14 cellular contexts compared by ENCODE assay signal in the genomic region with DNA sequence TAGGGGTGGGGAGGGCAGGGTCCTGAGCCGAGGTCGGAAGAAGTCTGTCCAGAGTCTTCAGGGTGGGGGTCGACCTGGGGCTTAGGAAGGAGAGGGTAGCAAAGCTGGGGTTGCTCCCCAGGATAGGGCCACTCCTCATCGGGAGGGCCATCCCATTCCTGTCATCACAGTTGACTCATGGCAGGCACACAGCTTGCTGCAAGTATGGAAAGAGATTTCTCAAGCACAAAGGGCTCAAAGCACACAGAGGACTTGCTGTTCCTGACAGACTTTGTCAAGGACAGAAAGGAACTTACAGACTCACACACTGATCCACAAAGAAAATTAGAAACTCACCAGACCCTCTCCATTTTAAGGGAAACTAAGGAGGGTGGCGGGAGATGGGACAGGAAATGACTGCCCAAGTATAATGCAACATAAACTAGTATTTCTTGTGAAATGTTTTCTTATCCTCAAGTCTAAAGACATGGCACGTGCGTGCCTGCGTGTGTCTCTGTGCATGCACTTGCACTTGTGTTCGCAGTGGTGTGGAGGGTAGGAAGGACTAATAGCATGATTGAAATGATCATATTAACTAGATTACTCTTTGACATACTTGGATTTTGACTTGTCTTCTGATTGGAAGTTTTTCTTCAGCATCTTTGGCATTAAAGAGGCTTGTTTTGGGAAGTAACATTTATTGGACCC. TPM values are rescaled to one million over a fixed set of nuclear protein-coding genes. Genes with fewer than 3 reads are reported as not detected.
DNase-seq lines count a peak whose midpoint lies in the region; ATAC-seq, FAIRE-seq and TF ChIP-seq lines count a peak whose summit lies in the region.
"Had no signal": no experiment of that assay in that cellular context is flagged by ENCODE, and none has a peak within 500 bp of the region (broad histone marks: within the 10 kb centered on the region; RNA-seq: fewer than 3 reads in every experiment).

No MANE protein-coding gene starts in this region.

- H4K5ac ChIP-seq in IMR-90 (ENCODE audit: low read depth, low read length), result no peak overlapping the region

- peaks cover 3% of the 10 kb centered on the region; the same call in 1 of the 2 replicates for H3K27me3 ChIP-seq in IMR-90 (ENCODE audit: control insufficient read depth, insufficient read depth, low read length)
- H3K27me3 ChIP-seq: BLaER1 treated with 17β-estradiol and CSF1 and Interleukin-3, amounts not matched to agents 10 nM and 100 nM; dorsolateral prefrontal cortex; thyroid gland had no signal

- peaks cover 19% of the 10 kb centered on the region for H4K20me1 ChIP-seq in IMR-90 (ENCODE audit: insufficient read depth, low read length)

- no peak overlapping the region for H3K56ac ChIP-seq in IMR-90 (ENCODE audit: extremely low read depth, insufficient read depth, low read length)

- H3K4me3 Mint-ChIP-seq in dendritic cell treated with granulocyte-macrophage colony-stimulating factor and Interleukin-4, amounts not matched to agents 40 ng/mL and 50 ng/mL, for 4 days, result no peak overlapping the region
- H3K4me3 Mint-ChIP-seq: neural crest cell had no signal

- 72% methylated on average over 9 of the region's 9 CpGs for WGBS in A549 (ENCODE audit: missing lambda C conversion rate)
- no CpG with 5 or more reads among the region's 9 CpGs for WGBS in IMR-90 (ENCODE audit: extremely low coverage in 2 of 2, insufficient read length in 1 of 2), 2 experiments

- dilution Hi-C loops in IMR-90 (cut with HindIII; ENCODE audit: low sequenced_read_pairs, unreplicated experiment), result no loop called here

- peaks cover 8% of the 10 kb centered on the region; the same call in 1 of the 2 replicates for H3K9me1 ChIP-seq in IMR-90 (ENCODE audit: insufficient read depth, low read length)

- no peak overlapping the region for H3K18ac ChIP-seq in IMR-90 (ENCODE audit: low read depth, low read length)

- H3K27me3 Mint-ChIP-seq in dendritic cell treated with granulocyte-macrophage colony-stimulating factor and Interleukin-4, amounts not matched to agents 40 ng/mL and 50 ng/mL, for 4 days, result peaks cover 6% of the 10 kb centered on the region

- FAIRE-seq in A549 (lab: Jason Lieb, UNC), result no peak

- no peak overlapping the region for H2BK5ac ChIP-seq in IMR-90 (ENCODE audit: low read depth, low read length, poor library complexity, severe bottlenecking)

- H3K9me3 ChIP-seq in A549 (no peaks in the 10 kb centered on the region), IMR-90 (ENCODE audit: control insufficient read depth, insufficient read depth, low read length) (no peaks in the 10 kb centered on the region)
- H3K9me3 ChIP-seq: BLaER1 treated with 17β-estradiol and CSF1 and Interleukin-3, amounts not matched to agents 10 nM and 100 nM; thyroid gland had no signal

- no peak overlapping the region for H2BK120ac ChIP-seq in IMR-90 (ENCODE audit: low read depth, low read length)

- peaks cover 34% of the 10 kb centered on the region for H3K36me3 ChIP-seq in IMR-90 (ENCODE audit: control insufficient read depth, insufficient read depth, low read length)

- H3K36me3 Mint-ChIP-seq in dendritic cell treated with granulocyte-macrophage colony-stimulating factor and Interleukin-4, amounts not matched to agents 40 ng/mL and 50 ng/mL, for 4 days (ENCODE audit: low read depth), result peaks cover 45% of the 10 kb centered on the region

- H3K4me2 ChIP-seq in A549 (no peak overlapping the region), IMR-90 (ENCODE audit: low read depth, low read length) (no peak overlapping the region)

- H3K9me3 Mint-ChIP-seq in dendritic cell treated with granulocyte-macrophage colony-stimulating factor and Interleukin-4, amounts not matched to agents 40 ng/mL and 50 ng/mL, for 4 days, result no peaks in the 10 kb centered on the region
- H3K9me3 Mint-ChIP-seq: neural crest cell had no signal

- in situ Hi-C loops in IMR-90 (cut with MboI; ENCODE audit: low sequenced_read_pairs), result no loop called here

- TF ChIP-seq POLR2A in A549 (IDR thresholded peaks at IDR 0.05; ENCODE audit: low read length) (no peak), IMR-90 (IDR thresholded peaks at IDR 0.05; ENCODE audit: low read depth, low read length) (no peak)

- peaks cover 3 to 8% of the 10 kb centered on the region in 2 experiments; a peak in 2 of 4 replicates for H3K79me1 ChIP-seq in IMR-90 (ENCODE audit: low read depth in 1 of 2, low read length in 2 of 2)

- H3K4me3 ChIP-seq in A549, result no peak overlapping the region
- no peak overlapping the region for H3K4me3 ChIP-seq in IMR-90 (ENCODE audit: insufficient read depth, low read depth, low read length)
- H3K4me3 ChIP-seq: BLaER1 treated with 17β-estradiol and CSF1 and Interleukin-3, amounts not matched to agents 10 nM and 100 nM; dorsolateral prefrontal cortex; thyroid gland had no signal

- H2BK15ac ChIP-seq in IMR-90 (ENCODE audit: low read depth, low read length), result no peak overlapping the region

- TF ChIP-seq CTCF in A549 (IDR thresholded peaks at IDR 0.05) (no peak), IMR-90 (conservative IDR thresholded peaks at IDR 0.05; ENCODE audit: low read depth, low read length) (no peak)

- no peak overlapping the region for H3K9ac ChIP-seq in IMR-90 (ENCODE audit: low read depth, low read length)

- H2AK5ac ChIP-seq in IMR-90 (ENCODE audit: low read depth, low read length), result peak overlapping the region; percentile 4; the same call in 1 of the 2 replicates

- H3K27ac Mint-ChIP-seq in dendritic cell treated with granulocyte-macrophage colony-stimulating factor and Interleukin-4, amounts not matched to agents 40 ng/mL and 50 ng/mL, for 4 days, result peak overlapping the region; percentile 3

- no peak overlapping the region for H4K91ac ChIP-seq in IMR-90 (ENCODE audit: insufficient read depth, low read depth, low read length)

- H3K14ac ChIP-seq in IMR-90 (replicated peaks; ENCODE audit: low read depth, low read length), result no peak overlapping the region

- BruUV-seq in IMR-90 (replicated peaks; lab: Mats Ljungman, UMichigan), result no TSS peak

- no peak overlapping the region for H2AFZ ChIP-seq in IMR-90 (replicated peaks; ENCODE audit: low read length, poor library complexity)

- H3K23ac ChIP-seq in IMR-90 (ENCODE audit: low read depth, low read length), result no peak overlapping the region

- TF ChIP-seq RAD21 in A549 (conservative IDR thresholded peaks at IDR 0.05 in 1 of 2, IDR thresholded peaks at IDR 0.05 in 1 of 2), result no peak
- no peak for TF ChIP-seq RAD21 in IMR-90 (IDR thresholded peaks at IDR 0.05; ENCODE audit: low read length)

- no peaks in the 10 kb centered on the region for H3K4me1 ChIP-seq in A549
- H3K4me1 ChIP-seq in IMR-90 (ENCODE audit: control insufficient read depth, insufficient read depth, low read length), result peaks cover 4% of the 10 kb centered on the region; the same call in 1 of the 2 replicates

- DNase-seq in A549 (ENCODE audit: low read depth in 1 of 2, low spot score in 1 of 2) (peak in 1 of 2 experiments; percentile 36), IMR-90 (peak; percentile 29), mesenteric fat pad (ENCODE audit: low spot score) (peak; percentile 49), iPS-NIHi7 (ENCODE audit: extremely low spot score) (no peak), kidney tubule cell (ENCODE audit: low spot score) (no peak), SHP77 treated with DMSO at 0.1 percent for 48 hours (lab: John Stamatoyannopoulos, UW) (no peak)
- DNase-seq: dorsolateral prefrontal cortex, NCI-H1436 treated with DMSO at 0.1 percent for 48 hours, thyroid gland had no signal

- peak overlapping the region in 1 of 2 experiments; percentile 2; a peak in 1 of 6 replicates for H3K27ac ChIP-seq in A549
- no peak overlapping the region for H3K27ac ChIP-seq in IMR-90 (ENCODE audit: insufficient read depth, low read length)
- H3K27ac ChIP-seq: HL-60, thyroid gland had no signal

- ATAC-seq in A549 (peak; percentile 22 to 27; a peak in 2 of 6 replicates), IMR-90 (ENCODE audit: low read depth) (peak; percentile 43; the same call in 1 of the 2 replicates), GM18861 (IDR thresholded peaks at IDR 0.05; ENCODE audit: unreplicated experiment) (no peak)

- no peak overlapping the region for H4K8ac ChIP-seq in IMR-90 (ENCODE audit: low read depth in 2 of 2, low read length in 2 of 2)

- CTCF ChIA-PET in A549 (lab: Yijun Ruan, JAX) (interaction anchor here (0.7 to 20.4 kb wide), 10 partner anchors 7 to 151 kb away, joined by 3 to 372 read pairs (median 46); a partner anchor contains a TSS), IMR-90 (lab: Yijun Ruan, JAX) (interaction anchor here (0.6 kb wide), 1 partner anchor 89 kb away, joined by 5 read pairs; no protein-coding TSS in a partner anchor)

- no peak for TF ChIP-seq EP300 in A549 (IDR thresholded peaks at IDR 0.05)

- POLR2A ChIA-PET in A549 (lab: Yijun Ruan, JAX) (no interaction called here), IMR-90 (lab: Charles Lee; ENCODE audit: unreplicated experiment) (interaction anchor here (0.6 kb wide), 1 partner anchor 113 kb away, joined by 3 read pairs; no protein-coding TSS in a partner anchor)

- intact Hi-C loops in IMR-90 (cut with micrococcal nuclease), result no loop called here
- intact Hi-C loops in dendritic cell treated with granulocyte-macrophage colony-stimulating factor and Interleukin-4, amounts not matched to agents 40 ng/mL and 50 ng/mL, for 4 days (cut with micrococcal nuclease), result loop anchor here (10.0 kb wide), 1 partner anchor 148 kb away; a partner anchor contains a TSS

- H3K4me1 Mint-ChIP-seq in dendritic cell treated with granulocyte-macrophage colony-stimulating factor and Interleukin-4, amounts not matched to agents 40 ng/mL and 50 ng/mL, for 4 days (ENCODE audit: low read depth), result peaks cover 25% of the 10 kb centered on the region
- H3K4me1 Mint-ChIP-seq: neural crest cell had no signal

- no peak overlapping the region for H2BK20ac ChIP-seq in IMR-90 (ENCODE audit: low read depth, low read length)

- no peak overlapping the region for H3K4ac ChIP-seq in IMR-90 (ENCODE audit: low read depth, low read length)

- H2AK9ac ChIP-seq in IMR-90 (replicated peaks; ENCODE audit: low read depth, low read length, poor library complexity), result peak overlapping the region; percentile 3

RNA-seq across cellular contexts. Expression of a gene that starts 2.4 kb away (rescaled TPM):
- 2.7 and 3.0 TPM in 2 replicates for polyA plus RNA-seq in A549 (2011; rRNA removed)
- 1.7 and 2.1 TPM in 2 replicates for polyA plus RNA-seq in A549 (2012; cell fraction: cytosol; rRNA removed)
- polyA plus RNA-seq in A549 (2012; cell fraction: nucleus; rRNA removed), result 7.0 and 9.8 TPM in 2 replicates
- polyA plus RNA-seq in A549 (2017; fragmentation: RNase III; extraction: RNeasy Plus Mini Kit Qiagen cat#74134 plus additional on column Dnase treatment), result 1.7 to 1.9 TPM (median 1.8 TPM) in 3 replicates
- polyA minus RNA-seq in A549 (2011; rRNA and poly(A)+ RNA removed), result 4.1 and 4.9 TPM in 2 replicates
- 0.28 and 0.36 TPM in 2 replicates for total RNA-seq in IMR-90 (2012; rRNA removed)
- polyA plus RNA-seq in IMR-90 (2012; rRNA removed), result 0.34 and 0.41 TPM in 2 replicates
- polyA plus RNA-seq in IMR-90 (2012; cell fraction: cytosol; rRNA removed), result 0.24 and 0.25 TPM in 2 replicates
- polyA plus RNA-seq in IMR-90 (2012; cell fraction: nucleus; rRNA removed; ENCODE audit: low replicate concordance), result 2.1 and 2.2 TPM in 2 replicates
- 10.5 TPM for total RNA-seq in mesenteric fat pad

RNA-seq across cellular contexts. Expression of a gene that starts 4.3 kb away (rescaled TPM):
- polyA plus RNA-seq in A549 (2011; rRNA removed), result 1.4 and 1.6 TPM in 2 replicates
- 0.81 and 1.1 TPM in 2 replicates for polyA plus RNA-seq in A549 (2012; cell fraction: cytosol; rRNA removed)
- polyA plus RNA-seq in A549 (2012; cell fraction: nucleus; rRNA removed), result 7.0 and 9.5 TPM in 2 replicates
- polyA plus RNA-seq in A549 (2017; fragmentation: RNase III; extraction: RNeasy Plus Mini Kit Qiagen cat#74134 plus additional on column Dnase treatment), result 0.79 to 1.1 TPM (median 0.97 TPM) in 3 replicates
- polyA minus RNA-seq in A549 (2011; rRNA and poly(A)+ RNA removed), result 0.66 and 0.73 TPM in 2 replicates
- under 0.01 TPM in 1 of 2 replicates, not detected in the other for total RNA-seq in IMR-90 (2012; rRNA removed)
- 0.10 and 0.17 TPM in 2 replicates for polyA plus RNA-seq in IMR-90 (2012; rRNA removed)
- 0.01 and 0.05 TPM in 2 replicates for polyA plus RNA-seq in IMR-90 (2012; cell fraction: cytosol; rRNA removed)
- polyA plus RNA-seq in IMR-90 (2012; cell fraction: nucleus; rRNA removed; ENCODE audit: low replicate concordance), result 0.94 and 1.0 TPM in 2 replicates
- 528 TPM for total RNA-seq in mesenteric fat pad

RNA-seq across cellular contexts. Expression of a gene that starts 13.5 kb away (rescaled TPM):
- polyA plus RNA-seq in A549 (2011; rRNA removed) (220 and 257 TPM in 2 replicates), A549 (2017; fragmentation: RNase III; extraction: RNeasy Plus Mini Kit Qiagen cat#74134 plus additional on column Dnase treatment) (214 to 241 TPM (median 223 TPM) in 3 replicates), IMR-90 (2012; rRNA removed) (89.4 and 100 TPM in 2 replicates)
- polyA plus RNA-seq in A549 (2012; cell fraction: cytosol; rRNA removed), result 154 and 183 TPM in 2 replicates
- polyA plus RNA-seq in A549 (2012; cell fraction: nucleus; rRNA removed), result 73.7 and 94.4 TPM in 2 replicates
- polyA minus RNA-seq in A549 (2011; rRNA and poly(A)+ RNA removed), result 86.9 and 88.4 TPM in 2 replicates
- total RNA-seq in IMR-90 (2012; rRNA removed) (72.4 and 92.2 TPM in 2 replicates), mesenteric fat pad (144 TPM)
- 47.7 and 75.9 TPM in 2 replicates for polyA plus RNA-seq in IMR-90 (2012; cell fraction: cytosol; rRNA removed)
- polyA plus RNA-seq in IMR-90 (2012; cell fraction: nucleus; rRNA removed; ENCODE audit: low replicate concordance), result 17.6 and 50.1 TPM in 2 replicates

RNA-seq across cellular contexts. Expression of a gene that starts 22.7 kb away (rescaled TPM):
- polyA plus RNA-seq in A549 (2011; rRNA removed), result 125 and 138 TPM in 2 replicates
- polyA plus RNA-seq in A549 (2012; cell fraction: cytosol; rRNA removed), result 65.3 and 75.2 TPM in 2 replicates
- polyA plus RNA-seq in A549 (2012; cell fraction: nucleus; rRNA removed), result 34.2 and 46.6 TPM in 2 replicates
- 98.9 to 103 TPM (median 99.8 TPM) in 3 replicates for polyA plus RNA-seq in A549 (2017; fragmentation: RNase III; extraction: RNeasy Plus Mini Kit Qiagen cat#74134 plus additional on column Dnase treatment)
- 53.0 and 74.3 TPM in 2 replicates for polyA minus RNA-seq in A549 (2011; rRNA and poly(A)+ RNA removed)
- total RNA-seq in IMR-90 (2012; rRNA removed), result 93.9 and 119 TPM in 2 replicates
- 73.1 and 84.0 TPM in 2 replicates for polyA plus RNA-seq in IMR-90 (2012; rRNA removed)
- 26.2 and 35.4 TPM in 2 replicates for polyA plus RNA-seq in IMR-90 (2012; cell fraction: cytosol; rRNA removed)
- polyA plus RNA-seq in IMR-90 (2012; cell fraction: nucleus; rRNA removed; ENCODE audit: low replicate concordance), result 31.7 and 64.5 TPM in 2 replicates
- total RNA-seq in mesenteric fat pad, result 82.0 TPM

RNA-seq across cellular contexts. Expression of a gene that starts 48.1 kb away (rescaled TPM):
- polyA plus RNA-seq in A549 (2011; rRNA removed) (0.06 and 0.07 TPM in 2 replicates), A549 (2017; fragmentation: RNase III; extraction: RNeasy Plus Mini Kit Qiagen cat#74134 plus additional on column Dnase treatment) (0.10 to 0.47 TPM (median 0.17 TPM) in 3 replicates), IMR-90 (2012; rRNA removed) (not detected in 2 replicates)
- 0.04 TPM in 2 replicates for polyA plus RNA-seq in A549 (2012; cell fraction: cytosol; rRNA removed)
- not detected in 2 replicates for polyA plus RNA-seq in A549 (2012; cell fraction: nucleus; rRNA removed)
- not detected in 2 replicates for polyA minus RNA-seq in A549 (2011; rRNA and poly(A)+ RNA removed)
- total RNA-seq in IMR-90 (2012; rRNA removed) (not detected in 2 replicates), mesenteric fat pad (not detected)
- polyA plus RNA-seq in IMR-90 (2012; cell fraction: cytosol; rRNA removed), result not detected in 2 replicates
- not detected in 2 replicates for polyA plus RNA-seq in IMR-90 (2012; cell fraction: nucleus; rRNA removed; ENCODE audit: low replicate concordance)
- total RNA-seq: neural crest cell had no signal

Comparison
In these comparisons a context has a peak if more than half of its experiments do, and no peak if none do; other contexts are left out.
1. DNase-seq: peak in IMR-90 (single experiment) and mesenteric fat pad (single experiment); none in iPS-NIHi7 (single experiment), kidney tubule cell (single experiment) and SHP77 treated with DMSO at 0.1 percent for 48 hours (single experiment).
2. RNA of a gene that starts 4.3 kb away (total RNA-seq): 528 TPM in mesenteric fat pad (single experiment); under 0.01 TPM in IMR-90; every median in the first group is over 100 times any median in the second.